Comparison of ENCODE assay signal across 8 cellular contexts in the genomic region with DNA sequence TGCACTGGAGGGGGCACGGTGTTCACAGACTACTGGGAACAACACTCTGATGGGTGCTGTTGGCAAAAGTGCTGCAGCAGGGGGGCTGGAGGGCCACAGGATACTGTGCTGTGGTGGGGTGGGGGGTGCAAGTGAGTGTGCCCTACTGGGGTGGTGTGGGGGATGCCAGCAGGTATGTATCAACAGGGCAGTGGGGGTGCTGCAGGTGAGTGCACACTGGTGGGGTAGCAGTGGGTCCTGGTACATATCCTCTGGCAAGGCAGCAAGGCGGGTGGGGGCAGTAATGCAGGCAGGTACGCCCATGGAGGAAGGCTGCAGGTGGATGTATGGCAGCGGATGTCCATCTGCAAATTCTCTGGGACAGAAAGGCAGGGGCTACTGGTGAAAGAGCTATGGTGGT. TPM values are rescaled to one million over a fixed set of nuclear protein-coding genes. Genes with fewer than 3 reads are reported as not detected.
"Had no signal": no experiment of that assay in that cellular context is flagged by ENCODE, and none has a peak within 500 bp of the region (broad histone marks: within the 10 kb centered on the region; RNA-seq: fewer than 3 reads in every experiment).

No MANE protein-coding gene starts in this region.

- DNase-seq: HFFc6, KBM-7 had no signal

- H3K9me3 ChIP-seq: HAP-1 had no signal

- H3K4me3 ChIP-seq: GM23338, HAP-1 had no signal

- H3K4me2 ChIP-seq: GM23338 had no signal

- H3K36me3 Mint-ChIP-seq: IgD-negative memory B cell had no signal

- H3K4me3 Mint-ChIP-seq: GM23338, HFFc6, IgD-negative memory B cell had no signal

- H2AFZ ChIP-seq: GM23338 had no signal

- H3K36me3 ChIP-seq: HAP-1 had no signal

- ATAC-seq: GM23338, HCT116, HepG2 had no signal

- H3K4me1 ChIP-seq: HAP-1 had no signal

- H3K27ac Mint-ChIP-seq: GM23338, HFFc6, IgD-negative memory B cell had no signal

- H3K9me3 Mint-ChIP-seq: GM23338, HFFc6 had no signal

- H3K27ac ChIP-seq: HL-60 had no signal

- H3K4me1 Mint-ChIP-seq: GM23338 had no signal

RNA-seq across cellular contexts. Expression of gene CD53, which starts 48.8 kb away (rescaled TPM):
- total RNA-seq: HepG2, HFFc6 had no signal
- polyA plus RNA-seq: HepG2 had no signal
